ENCODE assay signal across 8 cellular contexts in genomic region chr4:154743683-154744340, GRCh38. TPM values are rescaled to one million over a fixed set of nuclear protein-coding genes. Genes with fewer than 3 reads are reported as not detected.
DNase-seq lines count a peak whose midpoint lies in the region; ATAC-seq and TF ChIP-seq lines count a peak whose summit lies in the region.

Gene LRAT, plus strand, starts transcription at chr4:154744000. Its CDS starts 327 bp downstream, at chr4:154744327.

- H3K79me2 ChIP-seq in Karpas-422 (ENCODE audit: low read length) = no peaks in the 10 kb centered on the region

- H2AFZ ChIP-seq in Karpas-422 (ENCODE audit: low read length) = no peak within 1 kb of the TSS

- no peaks in the 10 kb centered on the region for H3K27me3 ChIP-seq in endocrine pancreas (ENCODE audit: control insufficient read depth, insufficient read depth, low read length)
- no peaks in the 10 kb centered on the region for H3K27me3 ChIP-seq in Karpas-422 (ENCODE audit: low read length)

- peak; percentile 69 for ATAC-seq in GM18498 (IDR thresholded peaks at IDR 0.05; ENCODE audit: unreplicated experiment)
- ATAC-seq in HG03432 (IDR thresholded peaks at IDR 0.05; ENCODE audit: unreplicated experiment) = peak; percentile 61
- peak; percentile 37 for ATAC-seq in stimulated activated naive CD8-positive, alpha-beta T cell treated with anti-CD3 and anti-CD28 coated beads, Interleukin-15, Interleukin-2, amounts not matched to agents 100 U/mL and 50 U/mL, for 24 hours

- H3K27ac Mint-ChIP-seq in activated CD4-positive, alpha-beta T cell treated with anti-CD3 and anti-CD28 coated beads, Interleukin-2, amount 10 ng/mL, durations not matched to agents 24 days and 14 days = no peak within 1 kb of the TSS
- H3K27ac Mint-ChIP-seq in mesothelial cell of epicardium = peak within 1 kb of the TSS; percentile 50
- no peak within 1 kb of the TSS for H3K27ac Mint-ChIP-seq in HFFc6

- H3K4me2 ChIP-seq in Karpas-422 (ENCODE audit: low read depth, low read length, poor library complexity, severe bottlenecking) = no peak within 1 kb of the TSS

- no peaks in the 10 kb centered on the region for H3K9me3 ChIP-seq in endocrine pancreas (ENCODE audit: control insufficient read depth, low read length)
- H3K9me3 ChIP-seq in Karpas-422 (ENCODE audit: low read length) = peaks cover 3% of the 10 kb centered on the region; the same call in 1 of the 2 replicates

- H3K27me3 Mint-ChIP-seq in activated CD4-positive, alpha-beta T cell treated with anti-CD3 and anti-CD28 coated beads, Interleukin-2, amount 10 ng/mL, durations not matched to agents 24 days and 14 days = peaks cover 71% of the 10 kb centered on the region
- H3K27me3 Mint-ChIP-seq in mesothelial cell of epicardium (ENCODE audit: low read depth) (peaks cover 96% of the 10 kb centered on the region), HFFc6 (ENCODE audit: insufficient read depth) (peaks cover 19% of the 10 kb centered on the region)

- TF ChIP-seq CTCF in mesothelial cell of epicardium (IDR thresholded peaks at IDR 0.05; ENCODE audit: unreplicated experiment) (peak; percentile 21), HFFc6 (IDR thresholded peaks at IDR 0.05) (no peak)

- no peaks in the 10 kb centered on the region for H4K20me1 ChIP-seq in Karpas-422 (ENCODE audit: insufficient read depth, low read depth, low read length)

- H3K4me1 ChIP-seq in endocrine pancreas (ENCODE audit: control insufficient read depth, insufficient read depth, low read length) = no peaks in the 10 kb centered on the region
- no peaks in the 10 kb centered on the region for H3K4me1 ChIP-seq in Karpas-422 (ENCODE audit: low read length)

- peaks cover 14% of the 10 kb centered on the region for H3K4me1 Mint-ChIP-seq in activated CD4-positive, alpha-beta T cell treated with anti-CD3 and anti-CD28 coated beads, Interleukin-2, amount 10 ng/mL, durations not matched to agents 24 days and 14 days
- H3K4me1 Mint-ChIP-seq in mesothelial cell of epicardium = peaks cover 34% of the 10 kb centered on the region
- H3K4me1 Mint-ChIP-seq in HFFc6 (ENCODE audit: low read depth) = no peaks in the 10 kb centered on the region

- peak within 1 kb of the TSS; percentile 47 for H3K9ac ChIP-seq in endocrine pancreas (ENCODE audit: control insufficient read depth, insufficient read depth, low read length)
- no peak within 1 kb of the TSS for H3K9ac ChIP-seq in Karpas-422 (ENCODE audit: low read length)

- peak within 1 kb of the TSS; percentile 84 for H3K4me3 Mint-ChIP-seq in activated CD4-positive, alpha-beta T cell treated with anti-CD3 and anti-CD28 coated beads, Interleukin-2, amount 10 ng/mL, durations not matched to agents 24 days and 14 days
- peak within 1 kb of the TSS; percentile 92 for H3K4me3 Mint-ChIP-seq in mesothelial cell of epicardium
- no peak within 1 kb of the TSS for H3K4me3 Mint-ChIP-seq in HFFc6

- H3K36me3 Mint-ChIP-seq in activated CD4-positive, alpha-beta T cell treated with anti-CD3 and anti-CD28 coated beads, Interleukin-2, amount 10 ng/mL, durations not matched to agents 24 days and 14 days (ENCODE audit: low read depth) = no peaks in the 10 kb centered on the region
- no peaks in the 10 kb centered on the region for H3K36me3 Mint-ChIP-seq in mesothelial cell of epicardium
- no peaks in the 10 kb centered on the region for H3K36me3 Mint-ChIP-seq in HFFc6 (ENCODE audit: low read depth)

- intact Hi-C loops in activated CD4-positive, alpha-beta T cell treated with anti-CD3 and anti-CD28 coated beads, Interleukin-2, amount 10 ng/mL, durations not matched to agents 24 days and 14 days (cut with micrococcal nuclease) = loop anchor here (5.0 kb wide), 2 partner anchors 252 to 957 kb away; partner anchors contain the start of genes DCHS2 and SFRP2

- H3K27ac ChIP-seq in Karpas-422 (ENCODE audit: low read length) = no peak within 1 kb of the TSS

- H3K36me3 ChIP-seq in endocrine pancreas (ENCODE audit: control insufficient read depth, insufficient read depth, low read length) (no peaks in the 10 kb centered on the region), Karpas-422 (ENCODE audit: insufficient read depth, low read length) (no peaks in the 10 kb centered on the region)

- peak; percentile 87 for DNase-seq in activated CD4-positive, alpha-beta T cell treated with anti-CD3 and anti-CD28 coated beads, Interleukin-2, amount 10 ng/mL, durations not matched to agents 24 days and 14 days
- DNase-seq in mesothelial cell of epicardium (ENCODE audit: low spot score in 2 of 2, unreplicated experiment in 2 of 2) (peak; percentile 52 to 78), HFFc6 (no peak), Karpas-422 (no peak)
- DNase-seq in stimulated activated naive CD8-positive, alpha-beta T cell treated with anti-CD3 and anti-CD28 coated beads, Interleukin-15, Interleukin-2, amounts not matched to agents 100 U/mL and 50 U/mL, for 24 hours = peak; percentile 35

- H3K9me2 ChIP-seq in Karpas-422 (replicated peaks; ENCODE audit: insufficient read depth, low read length) = no peaks in the 10 kb centered on the region

- H3K9me3 Mint-ChIP-seq in activated CD4-positive, alpha-beta T cell treated with anti-CD3 and anti-CD28 coated beads, Interleukin-2, amount 10 ng/mL, durations not matched to agents 24 days and 14 days = no peaks in the 10 kb centered on the region
- no peaks in the 10 kb centered on the region for H3K9me3 Mint-ChIP-seq in mesothelial cell of epicardium
- peaks cover 4% of the 10 kb centered on the region; the same call in 1 of the 2 replicates for H3K9me3 Mint-ChIP-seq in HFFc6

- H3K4me3 ChIP-seq in endocrine pancreas (ENCODE audit: control insufficient read depth, insufficient read depth, low read length) = peak within 1 kb of the TSS; percentile 50
- no peak within 1 kb of the TSS for H3K4me3 ChIP-seq in Karpas-422 (ENCODE audit: low read length)

RNA-seq across cellular contexts. Expression of gene LRAT, which starts in this region (rescaled TPM):
- not detected in 2 replicates for total RNA-seq in activated CD4-positive, alpha-beta T cell treated with anti-CD3 and anti-CD28 coated beads, Interleukin-2, amount 10 ng/mL, durations not matched to agents 24 days and 14 days
- 20.3 to 23.3 TPM (median 22.9 TPM) in 3 replicates for total RNA-seq in mesothelial cell of epicardium
- total RNA-seq in HFFc6 (2021; fragmentation: NEBNext Ultra II Directional; extraction: Animal tissue kit (Norgen Biotek cat#: 25700)) = not detected
- not detected in 2 replicates for total RNA-seq in Karpas-422 (2014; rRNA removed; shearing (Covaris generic); ENCODE audit: low replicate concordance)

Comparison
In these comparisons a context has a peak if more than half of its experiments do, and no peak if none do; other contexts are left out.
1. RNA of gene LRAT (total RNA-seq): 20.3 to 23.3 TPM in mesothelial cell of epicardium; not detected in activated CD4-positive, alpha-beta T cell treated with anti-CD3 and anti-CD28 coated beads, Interleukin-2, amount 10 ng/mL, durations not matched to agents 24 days and 14 days, not detected in HFFc6 and not detected in Karpas-422; every median in the first group is over 10 times any median in the second.
2. Peak in DNase-seq in activated CD4-positive, alpha-beta T cell treated with anti-CD3 and anti-CD28 coated beads, Interleukin-2, amount 10 ng/mL, durations not matched to agents 24 days and 14 days; RNA of the gene not detected or under 1 TPM.
3. DNase-seq: peak in mesothelial cell of epicardium (2 of 2) and stimulated activated naive CD8-positive, alpha-beta T cell treated with anti-CD3 and anti-CD28 coated beads, Interleukin-15, Interleukin-2, amounts not matched to agents 100 U/mL and 50 U/mL, for 24 hours (single experiment); none in HFFc6 (single experiment) and Karpas-422 (single experiment).
4. Peak in every context shown above with its lines, with median percentiles within 50 percentile points of each other: ATAC-seq.